In genomic region chr3:100311011-100311410, GRCh38 we compare ENCODE assay signal across 1 cellular context.
TF ChIP-seq lines count a peak whose summit lies in the region.

No MANE protein-coding gene starts in this region.

TF ChIP-seq in HepG2, 621 proteins besides CTCF, POLR2A, EP300 and RAD21:
- TF ChIP-seq ZNF792 (CRISPR knock-in tag; IDR thresholded peaks at IDR 0.05) (no peak), MTA1 (CRISPR knock-in tag; IDR thresholded peaks at IDR 0.05; ENCODE audit: borderline replicate concordance) (no peak), ZNF710 (CRISPR knock-in tag; IDR thresholded peaks at IDR 0.05; ENCODE audit: borderline replicate concordance) (no peak), TFE3 (CRISPR knock-in tag; IDR thresholded peaks at IDR 0.05) (no peak)
